In the genomic region with DNA sequence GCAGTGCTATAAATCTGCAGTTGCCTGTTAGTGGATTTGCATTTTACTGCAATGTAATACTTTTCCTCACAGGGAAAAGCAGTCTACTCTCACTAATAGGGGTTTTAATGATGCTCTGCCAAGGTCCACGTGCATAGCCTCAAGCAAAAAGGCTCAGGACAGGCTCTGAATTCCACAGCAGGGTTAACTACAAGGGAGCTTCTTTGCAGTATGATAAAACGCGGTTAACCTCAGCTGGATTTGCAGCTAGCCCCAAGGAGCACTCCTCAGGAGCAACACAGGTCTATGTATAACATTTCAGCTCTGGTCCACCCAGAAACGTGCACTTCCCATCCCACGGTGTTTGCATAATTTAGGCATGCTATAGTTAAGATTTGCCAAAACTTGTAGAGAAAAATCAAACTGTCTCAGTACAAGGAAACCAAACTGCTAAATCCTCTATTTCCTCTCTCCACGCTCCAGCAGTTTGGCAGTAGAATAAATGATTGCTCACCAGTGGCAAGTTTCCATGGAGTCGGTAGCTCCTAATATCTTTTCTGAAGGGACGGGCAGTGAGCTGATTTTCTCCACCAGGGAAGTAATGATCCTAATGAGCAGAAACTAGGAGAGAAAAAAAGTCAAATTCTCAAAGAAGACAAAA, we compare ENCODE assay signal across 12 cellular contexts. TPM values are rescaled to one million over a fixed set of nuclear protein-coding genes. Genes with fewer than 3 reads are reported as not detected.
DNase-seq lines count a peak whose midpoint lies in the region; FAIRE-seq and TF ChIP-seq lines count a peak whose summit lies in the region.
"Had no signal": no experiment of that assay in that cellular context is flagged by ENCODE, and none has a peak within 500 bp of the region (broad histone marks: within the 10 kb centered on the region; RNA-seq: fewer than 3 reads in every experiment).

No MANE protein-coding gene starts in this region.

- peak overlapping the region; percentile 16 for H3K27ac Mint-ChIP-seq in neural crest cell (ENCODE audit: unreplicated experiment)

- no peak for TF ChIP-seq CTCF in H1 (IDR thresholded peaks at IDR 0.05; ENCODE audit: control extremely low read depth in 1 of 3, insufficient read depth in 1 of 3, low read depth in 1 of 3, low read length in 3 of 3)
- TF ChIP-seq CTCF in neural crest cell (conservative IDR thresholded peaks at IDR 0.05), result no peak
- no peak for TF ChIP-seq CTCF in MM.1S (IDR thresholded peaks at IDR 0.05; ENCODE audit: low read length)

- H3K4me3 ChIP-seq in H1 (ENCODE audit: extremely low read depth in 1 of 4, insufficient read depth in 2 of 4, low read depth in 3 of 4, low read length in 4 of 4) (no peak overlapping the region), MM.1S (ENCODE audit: low read length) (no peak overlapping the region)
- H3K4me3 ChIP-seq: prostate gland had no signal

- H2AFZ ChIP-seq in H1 (ENCODE audit: low read length) (peak overlapping the region; percentile 34; the same call in 1 of the 2 replicates), MM.1S (ENCODE audit: low read length) (no peak overlapping the region)

- peak overlapping the region; percentile 36 for H2BK120ac ChIP-seq in H1 (replicated peaks; ENCODE audit: low read depth, low read length)

- H3K27me3 ChIP-seq in H1 (replicated peaks in 1 of 4; ENCODE audit: control insufficient read depth in 3 of 4, extremely low read depth in 1 of 4, insufficient read depth in 3 of 4, low read length in 3 of 4) (no peaks in the 10 kb centered on the region), MM.1S (replicated peaks; ENCODE audit: insufficient read depth, low read length) (no peaks in the 10 kb centered on the region)

- no peaks in the 10 kb centered on the region for H3K9me3 Mint-ChIP-seq in neural crest cell

- 88% methylated on average over 8 of the region's 8 CpGs; no CpG with 5 or more reads in 1 of the 2 experiments for WGBS in H1 (ENCODE audit: extremely low coverage in 1 of 2, insufficient coverage in 1 of 2, insufficient read length in 1 of 2, insufficient replicate concordance in 2 of 2, low coverage in 1 of 2, low lambda C conversion rate in 2 of 2, missing lambda C conversion rate in 1 of 2), 2 experiments

- H3K23ac ChIP-seq in H1 (ENCODE audit: insufficient read length), result no peak overlapping the region

- H3K56ac ChIP-seq in H1 (replicated peaks; ENCODE audit: insufficient read length, low read depth, low read length), result no peak overlapping the region

- H3K79me1 ChIP-seq in H1 (ENCODE audit: low read depth, low read length), result no peaks in the 10 kb centered on the region

- no peak for TF ChIP-seq EP300 in H1 (IDR thresholded peaks at IDR 0.05; ENCODE audit: borderline replicate concordance in 1 of 2, low read depth in 2 of 2, low read length in 2 of 2)

- no peaks in the 10 kb centered on the region for H3K9me2 ChIP-seq in MM.1S (replicated peaks; ENCODE audit: insufficient read depth, low read length)

- H3K9ac ChIP-seq in H1 (replicated peaks in 1 of 4; ENCODE audit: extremely low read depth in 1 of 4, low read depth in 3 of 4, low read length in 3 of 4) (no peak overlapping the region), MM.1S (ENCODE audit: low read length) (no peak overlapping the region)

- H3K79me2 ChIP-seq in H1 (ENCODE audit: control insufficient read depth in 1 of 2, insufficient read depth in 2 of 2, low read length in 2 of 2), result no peaks in the 10 kb centered on the region
- H3K79me2 ChIP-seq in MM.1S (ENCODE audit: low read length), result no peaks in the 10 kb centered on the region

- no peak overlapping the region for H3K4ac ChIP-seq in H1 (replicated peaks; ENCODE audit: insufficient read length, low read depth, low read length)

- no peaks in the 10 kb centered on the region for H3K27me3 Mint-ChIP-seq in neural crest cell (ENCODE audit: low read depth)

- H3K36me3 Mint-ChIP-seq in neural crest cell (ENCODE audit: low read depth), result no peaks in the 10 kb centered on the region

- no peaks in the 10 kb centered on the region for H3K9me3 ChIP-seq in H1 (ENCODE audit: insufficient read depth in 2 of 2, low read depth in 1 of 2, low read length in 1 of 2)
- no peaks in the 10 kb centered on the region for H3K9me3 ChIP-seq in MM.1S (replicated peaks; ENCODE audit: insufficient read depth, low read length)
- H3K9me3 ChIP-seq: prostate gland had no signal

- H2BK12ac ChIP-seq in H1 (ENCODE audit: low read depth, low read length), result no peak overlapping the region

- no peak overlapping the region for H3K27ac ChIP-seq in H1 (ENCODE audit: low read depth, low read length)
- no peak overlapping the region for H3K27ac ChIP-seq in MM.1S (ENCODE audit: low read length)
- H3K27ac ChIP-seq: prostate gland had no signal

- TF ChIP-seq RAD21 in H1 (IDR thresholded peaks at IDR 0.05 in 1 of 2, conservative IDR thresholded peaks at IDR 0.05 in 1 of 2; ENCODE audit: low read depth in 2 of 2, low read length in 2 of 2), result no peak

- H3K18ac ChIP-seq in H1 (ENCODE audit: extremely low read depth, low read length), result no peak overlapping the region

- POLR2A ChIA-PET in H1 (lab: Charles Lee; ENCODE audit: partially characterized antibody), result interaction anchor here (1.1 kb wide), 1 partner anchor 38 kb away, joined by 3 read pairs; a partner anchor contains a TSS

- H2AK5ac ChIP-seq in H1 (ENCODE audit: low read depth, low read length), result no peak overlapping the region

- H4K91ac ChIP-seq in H1 (replicated peaks; ENCODE audit: insufficient read length, low read length), result no peak overlapping the region

- no peak overlapping the region for H2BK5ac ChIP-seq in H1 (ENCODE audit: low read depth, low read length)

- H3K4me1 Mint-ChIP-seq in neural crest cell, result peaks cover 84% of the 10 kb centered on the region

- no peak overlapping the region for H3K4me2 ChIP-seq in H1 (ENCODE audit: insufficient read depth in 1 of 2, low read depth in 2 of 2, low read length in 2 of 2)
- no peak overlapping the region for H3K4me2 ChIP-seq in MM.1S (ENCODE audit: low read depth, low read length)

- peaks cover 4% of the 10 kb centered on the region for H3F3A ChIP-seq in MM.1S (ENCODE audit: insufficient read depth, low read length)

- no peak for TF ChIP-seq POLR2A in H1 (IDR thresholded peaks at IDR 0.05; ENCODE audit: control extremely low read depth in 1 of 2, low read depth in 2 of 2, low read length in 2 of 2)

- H4K20me1 ChIP-seq in H1 (replicated peaks in 1 of 2; ENCODE audit: control insufficient read depth in 1 of 2, insufficient read depth in 2 of 2, low read length in 2 of 2) (no peaks in the 10 kb centered on the region), MM.1S (ENCODE audit: insufficient read depth, low read length) (no peaks in the 10 kb centered on the region)

- peak; percentile 50 for DNase-seq in EL
- DNase-seq in NCI-H2029 treated with DMSO at 0.1 percent for 48 hours (lab: John Stamatoyannopoulos, UW), result peak; percentile 32
- DNase-seq in H1 (ENCODE audit: low read depth in 1 of 2, low spot score in 2 of 2), result no peak
- no peak for DNase-seq in neural crest cell (ENCODE audit: low read depth, low spot score)
- DNase-seq in globus pallidus (ENCODE audit: low spot score), result no peak
- no peak for DNase-seq in retina
- no peak for DNase-seq in T-helper 2 cell
- DNase-seq in MM.1S, result no peak
- DNase-seq: activated gamma-delta T cell treated with Interleukin-2 at 50 U/mL for 16 hours; effector CD8-positive, alpha-beta T cell had no signal

- H3K36me3 ChIP-seq in H1 (ENCODE audit: control insufficient read depth in 2 of 4, insufficient read depth in 4 of 4, low read length in 3 of 4) (no peaks in the 10 kb centered on the region), MM.1S (replicated peaks; ENCODE audit: insufficient read depth, low read length) (no peaks in the 10 kb centered on the region)
- H3K36me3 ChIP-seq: prostate gland had no signal

- no peak overlapping the region for H2BK15ac ChIP-seq in H1 (ENCODE audit: low read length)

- H2BK20ac ChIP-seq in H1 (ENCODE audit: low read length), result no peak overlapping the region

- CTCF ChIA-PET in H1 (lab: Charles Lee; ENCODE audit: partially characterized antibody), result interaction anchor here (0.6 to 1.9 kb wide), 4 partner anchors 38 to 217 kb away, joined by 3 to 6 read pairs (median 4); a partner anchor contains a TSS

- peak overlapping the region; percentile 69 for H3K4me3 Mint-ChIP-seq in neural crest cell

- H3K23me2 ChIP-seq in H1 (ENCODE audit: low read depth, low read length), result no peaks in the 10 kb centered on the region; the same call in 1 of the 2 replicates

- H3K14ac ChIP-seq in H1 (ENCODE audit: insufficient read length), result no peak overlapping the region

- H4K5ac ChIP-seq in H1 (ENCODE audit: insufficient read length, low read depth, low read length), result no peak overlapping the region

- peaks cover 0 to 3% (median 1%) of the 10 kb centered on the region in 4 experiments; a peak in 3 of 7 replicates for H3K4me1 ChIP-seq in H1 (replicated peaks in 1 of 4; ENCODE audit: control insufficient read depth in 3 of 4, insufficient read depth in 4 of 4, low read length in 3 of 4)
- peaks cover 18% of the 10 kb centered on the region for H3K4me1 ChIP-seq in MM.1S (ENCODE audit: low read length)
- H3K4me1 ChIP-seq: prostate gland had no signal

- no peak for FAIRE-seq in H1 (lab: Jason Lieb, UNC)

- no peak overlapping the region for H4K8ac ChIP-seq in H1 (ENCODE audit: extremely low read depth, insufficient read depth, low read length)

TF ChIP-seq in H1, 55 proteins besides CTCF, POLR2A, EP300 and RAD21 (continues in another document):
- no peak for TF ChIP-seq MAFK (IDR thresholded peaks at IDR 0.05; ENCODE audit: low read depth, low read length)
- no peak for TF ChIP-seq TAF1 (IDR thresholded peaks at IDR 0.05; ENCODE audit: low read depth, low read length)

RNA-seq across cellular contexts. Expression of a gene that starts 13.1 kb away (rescaled TPM):
- not detected in 2 replicates for total RNA-seq in H1 (2021; fragmentation: NEBNext Ultra II Directional; extraction: Animal tissue kit (Norgen Biotek cat#: 25700))
- not detected in 2 replicates for polyA plus RNA-seq in H1 (2011; rRNA removed)
- polyA plus RNA-seq in H1 (2011; cell fraction: cytosol; rRNA removed), result not detected
- not detected for polyA plus RNA-seq in H1 (2011; cell fraction: nucleus; rRNA removed)
- not detected in 4 replicates for polyA plus RNA-seq in H1 (2012, experiment 1 of 2)
- polyA plus RNA-seq in H1 (2012, experiment 2 of 2), result not detected
- not detected for polyA plus RNA-seq in H1 (2013, experiment 1 of 2)
- polyA plus RNA-seq in H1 (2013, experiment 2 of 2), result not detected
- polyA minus RNA-seq in H1 (2011; rRNA and poly(A)+ RNA removed), result not detected in 2 replicates
- not detected for polyA minus RNA-seq in H1 (2011; cell fraction: cytosol; rRNA and poly(A)+ RNA removed)
- polyA minus RNA-seq in H1 (2011; cell fraction: nucleus; rRNA and poly(A)+ RNA removed), result not detected
- 0.21 TPM in 1 of 2 replicates, not detected in the other for total RNA-seq in neural crest cell
- total RNA-seq: kidney epithelial cell had no signal

RNA-seq across cellular contexts. Expression of a gene that starts 37.8 kb away (rescaled TPM):
- 27.5 and 31.0 TPM in 2 replicates for total RNA-seq in H1 (2021; fragmentation: NEBNext Ultra II Directional; extraction: Animal tissue kit (Norgen Biotek cat#: 25700))
- 12.7 and 20.6 TPM in 2 replicates for polyA plus RNA-seq in H1 (2011; rRNA removed)
- 20.2 TPM for polyA plus RNA-seq in H1 (2011; cell fraction: cytosol; rRNA removed)
- polyA plus RNA-seq in H1 (2011; cell fraction: nucleus; rRNA removed), result 16.1 TPM
- polyA plus RNA-seq in H1 (2012, experiment 1 of 2), result 20.6 to 32.3 TPM (median 24.0 TPM) in 4 replicates
- 3.5 TPM for polyA plus RNA-seq in H1 (2012, experiment 2 of 2)
- 37.2 TPM for polyA plus RNA-seq in H1 (2013, experiment 1 of 2)
- polyA plus RNA-seq in H1 (2013, experiment 2 of 2), result 40.0 TPM
- 12.2 and 22.0 TPM in 2 replicates for polyA minus RNA-seq in H1 (2011; rRNA and poly(A)+ RNA removed)
- 11.6 TPM for polyA minus RNA-seq in H1 (2011; cell fraction: cytosol; rRNA and poly(A)+ RNA removed)
- polyA minus RNA-seq in H1 (2011; cell fraction: nucleus; rRNA and poly(A)+ RNA removed), result 36.2 TPM
- total RNA-seq in neural crest cell, result 92.3 and 97.1 TPM in 2 replicates

Comparison
In these comparisons a context has a peak if more than half of its experiments do, and no peak if none do; other contexts are left out.
1. DNase-seq: peak in EL (single experiment) and NCI-H2029 treated with DMSO at 0.1 percent for 48 hours (single experiment); none in H1 (0 of 2), neural crest cell (single experiment), globus pallidus (single experiment), retina (single experiment), T-helper 2 cell (0 of 5) and MM.1S (single experiment).